ENCODE assay signal across 12 cellular contexts in genomic region chr18:11996190-11996754, GRCh38. TPM values are rescaled to one million over a fixed set of nuclear protein-coding genes. Genes with fewer than 3 reads are reported as not detected.
DNase-seq lines count a peak whose midpoint lies in the region; ATAC-seq and TF ChIP-seq lines count a peak whose summit lies in the region.
"Had no signal": no experiment of that assay in that cellular context is flagged by ENCODE, and none has a peak within 500 bp of the region (broad histone marks: within the 10 kb centered on the region; RNA-seq: fewer than 3 reads in every experiment).

No MANE protein-coding gene starts in this region.

- H3K9me3 Mint-ChIP-seq in activated CD4-positive, alpha-beta T cell treated with anti-CD3 and anti-CD28 coated beads, Interleukin-2, amount 10 ng/mL, durations not matched to agents 24 days and 14 days = no peaks in the 10 kb centered on the region
- H3K9me3 Mint-ChIP-seq in dendritic cell treated with granulocyte-macrophage colony-stimulating factor and Interleukin-4, amounts not matched to agents 40 ng/mL and 50 ng/mL, for 4 days = no peaks in the 10 kb centered on the region

- H3K4me3 ChIP-seq in muscle layer of duodenum (ENCODE audit: low read depth in 1 of 2, low read length in 2 of 2) (no peak overlapping the region), transverse colon (no peak overlapping the region)
- H3K4me3 ChIP-seq: prostate gland had no signal

- in situ Hi-C loops in transverse colon (cut with MboI; ENCODE audit: low pct_ligation_motif_present in 1 of 4, low pct_unique_long_range_greater_than_20kb in 1 of 4, low sequenced_read_pairs in 3 of 4) = loop anchor here in 2 of 4 donors (10.0 kb wide), 1 partner anchor 51 kb away; no protein-coding TSS in a partner anchor

- TF ChIP-seq CTCF in transverse colon (IDR thresholded peaks at IDR 0.05) = no peak

- DNase-seq in activated CD4-positive, alpha-beta T cell treated with anti-CD3 and anti-CD28 coated beads, Interleukin-2, amount 10 ng/mL, durations not matched to agents 24 days and 14 days = no peak
- DNase-seq in activated CD4-positive, alpha-beta T cell treated with anti-CD3 and anti-CD28 coated beads for 48 hours = no peak
- DNase-seq in transverse colon (no peak), AML-193 (lab: John Stamatoyannopoulos, UW) (no peak)
- no peak for DNase-seq in stimulated activated CD4-positive, alpha-beta T cell treated with anti-CD3 and anti-CD28 coated beads, Interleukin-12 subunit alpha, Interleukin-12 subunit beta, amount 100 ng/mL, for 4 hours
- DNase-seq: activated CD4-positive, alpha-beta T cell treated with anti-CD3 and anti-CD28 coated beads for 4 hours; NCI-H1436 treated with DMSO at 0.1 percent for 48 hours had no signal

- H3K9me3 ChIP-seq in muscle layer of duodenum (ENCODE audit: control insufficient read depth in 1 of 2, low read length in 2 of 2) = no peaks in the 10 kb centered on the region
- H3K9me3 ChIP-seq in transverse colon = no peaks in the 10 kb centered on the region
- H3K9me3 ChIP-seq: prostate gland had no signal

- TF ChIP-seq EP300 in transverse colon (IDR thresholded peaks at IDR 0.05; ENCODE audit: low read depth) = no peak

- H3K27ac ChIP-seq in muscle layer of duodenum (ENCODE audit: low read length) (peak overlapping the region; percentile 10), transverse colon (peak overlapping the region; percentile 47 to 78 (median 66))
- H3K27ac ChIP-seq: 22Rv1 had no signal

- ATAC-seq in HG02938 (IDR thresholded peaks at IDR 0.05; ENCODE audit: unreplicated experiment) = no peak

- 73 to 79% methylated on average over 5 to 9 of the region's 9 CpGs for WGBS in transverse colon (ENCODE audit: low coverage in 1 of 2), 2 donors

- no peak overlapping the region for H3K27ac Mint-ChIP-seq in activated CD4-positive, alpha-beta T cell treated with anti-CD3 and anti-CD28 coated beads, Interleukin-2, amount 10 ng/mL, durations not matched to agents 24 days and 14 days
- H3K27ac Mint-ChIP-seq in dendritic cell treated with granulocyte-macrophage colony-stimulating factor and Interleukin-4, amounts not matched to agents 40 ng/mL and 50 ng/mL, for 4 days = peak overlapping the region; percentile 61

- peaks cover 4 to 10% of the 10 kb centered on the region in 2 donors for H3K36me3 ChIP-seq in muscle layer of duodenum (ENCODE audit: control insufficient read depth in 1 of 2, insufficient read depth in 2 of 2, low read length in 2 of 2)
- H3K36me3 ChIP-seq in transverse colon = no peaks in the 10 kb centered on the region
- H3K36me3 ChIP-seq: prostate gland had no signal

- H3K36me3 Mint-ChIP-seq in activated CD4-positive, alpha-beta T cell treated with anti-CD3 and anti-CD28 coated beads, Interleukin-2, amount 10 ng/mL, durations not matched to agents 24 days and 14 days (ENCODE audit: low read depth) = no peaks in the 10 kb centered on the region
- peaks cover 18% of the 10 kb centered on the region for H3K36me3 Mint-ChIP-seq in dendritic cell treated with granulocyte-macrophage colony-stimulating factor and Interleukin-4, amounts not matched to agents 40 ng/mL and 50 ng/mL, for 4 days (ENCODE audit: low read depth)

- TF ChIP-seq POLR2A in transverse colon (IDR thresholded peaks at IDR 0.05) = no peak

- H3K27me3 Mint-ChIP-seq in activated CD4-positive, alpha-beta T cell treated with anti-CD3 and anti-CD28 coated beads, Interleukin-2, amount 10 ng/mL, durations not matched to agents 24 days and 14 days = no peaks in the 10 kb centered on the region
- H3K27me3 Mint-ChIP-seq in dendritic cell treated with granulocyte-macrophage colony-stimulating factor and Interleukin-4, amounts not matched to agents 40 ng/mL and 50 ng/mL, for 4 days = no peaks in the 10 kb centered on the region

- H3K27me3 ChIP-seq in muscle layer of duodenum (ENCODE audit: low read depth, low read length) = no peaks in the 10 kb centered on the region
- H3K27me3 ChIP-seq in transverse colon = no peaks in the 10 kb centered on the region

- H3K4me1 ChIP-seq in muscle layer of duodenum (ENCODE audit: control insufficient read depth in 1 of 2, insufficient read depth in 2 of 2, low read length in 2 of 2) (peaks cover 5 to 26% of the 10 kb centered on the region in 2 donors), transverse colon (peaks cover 16 to 60% (median 32%) of the 10 kb centered on the region in 4 donors)
- H3K4me1 ChIP-seq: prostate gland had no signal

- intact Hi-C loops in activated CD4-positive, alpha-beta T cell treated with anti-CD3 and anti-CD28 coated beads, Interleukin-2, amount 10 ng/mL, durations not matched to agents 24 days and 14 days (cut with micrococcal nuclease) = no loop called here
- intact Hi-C loops in dendritic cell treated with granulocyte-macrophage colony-stimulating factor and Interleukin-4, amounts not matched to agents 40 ng/mL and 50 ng/mL, for 4 days (cut with micrococcal nuclease) = no loop called here
- intact Hi-C loops in transverse colon (cut with DNase I; ENCODE audit: low total_unique reads) = no loop called here

- peaks cover 19% of the 10 kb centered on the region for H3K4me1 Mint-ChIP-seq in activated CD4-positive, alpha-beta T cell treated with anti-CD3 and anti-CD28 coated beads, Interleukin-2, amount 10 ng/mL, durations not matched to agents 24 days and 14 days
- H3K4me1 Mint-ChIP-seq in dendritic cell treated with granulocyte-macrophage colony-stimulating factor and Interleukin-4, amounts not matched to agents 40 ng/mL and 50 ng/mL, for 4 days (ENCODE audit: low read depth) = peaks cover 43% of the 10 kb centered on the region

- H3K4me3 Mint-ChIP-seq in activated CD4-positive, alpha-beta T cell treated with anti-CD3 and anti-CD28 coated beads, Interleukin-2, amount 10 ng/mL, durations not matched to agents 24 days and 14 days = peak overlapping the region; percentile 53
- H3K4me3 Mint-ChIP-seq in dendritic cell treated with granulocyte-macrophage colony-stimulating factor and Interleukin-4, amounts not matched to agents 40 ng/mL and 50 ng/mL, for 4 days = no peak overlapping the region

RNA-seq across cellular contexts. Expression of gene IMPA2, which starts 15.0 kb away (rescaled TPM):
- 18.8 and 20.1 TPM in 2 replicates for total RNA-seq in activated CD4-positive, alpha-beta T cell treated with anti-CD3 and anti-CD28 coated beads, Interleukin-2, amount 10 ng/mL, durations not matched to agents 24 days and 14 days
- 100 to 1,000 TPM in 1 of 4 donors, 10 to 100 TPM in 3; 50.1 to 290 (median 84.6) TPM for total RNA-seq in transverse colon
